ENCODE assay signal across 21 cellular contexts in genomic region chr7:134947329-134947728, GRCh38. TPM values are rescaled to one million over a fixed set of nuclear protein-coding genes. Genes with fewer than 3 reads are reported as not detected.
DNase-seq lines count a peak whose midpoint lies in the region; ATAC-seq and TF ChIP-seq lines count a peak whose summit lies in the region.
"Had no signal": no experiment of that assay in that cellular context is flagged by ENCODE, and none has a peak within 500 bp of the region (broad histone marks: within the 10 kb centered on the region; RNA-seq: fewer than 3 reads in every experiment).

No MANE protein-coding gene starts in this region.

- H3K36me3 Mint-ChIP-seq in HFFc6 (ENCODE audit: low read depth) (peaks cover 75% of the 10 kb centered on the region), chondrocyte (ENCODE audit: low read depth) (peaks cover 69% of the 10 kb centered on the region)
- H3K36me3 Mint-ChIP-seq in naive thymus-derived CD4-positive, alpha-beta T cell: no peaks in the 10 kb centered on the region
- no peaks in the 10 kb centered on the region for H3K36me3 Mint-ChIP-seq in CD4-positive, alpha-beta T cell (ENCODE audit: low read depth)
- H3K36me3 Mint-ChIP-seq: CD4-positive, alpha-beta memory T cell had no signal

- H3K27ac Mint-ChIP-seq in HFFc6 (peak overlapping the region; percentile 75), chondrocyte (ENCODE audit: unreplicated experiment) (peak overlapping the region; percentile 91)
- peak overlapping the region in 5 of 9 donors; percentile 41 to 72 (median 68) for H3K27ac Mint-ChIP-seq in naive thymus-derived CD4-positive, alpha-beta T cell
- H3K27ac Mint-ChIP-seq in CD4-positive, alpha-beta T cell: no peak overlapping the region
- H3K27ac Mint-ChIP-seq: CD4-positive, alpha-beta memory T cell; GM23338 had no signal

- POLR2A ChIA-PET in naive thymus-derived CD4-positive, alpha-beta T cell (lab: Charles Lee): no interaction called here
- POLR2A ChIA-PET in CD4-positive, alpha-beta T cell (lab: Charles Lee): no interaction called here

- no peak for TF ChIP-seq CTCF in HFFc6 (IDR thresholded peaks at IDR 0.05)
- TF ChIP-seq CTCF in chondrocyte (IDR thresholded peaks at IDR 0.05): no peak
- TF ChIP-seq CTCF in tibial artery (IDR thresholded peaks at IDR 0.05): no peak
- TF ChIP-seq CTCF in CD4-positive, alpha-beta T cell (IDR thresholded peaks at IDR 0.05): no peak

- no peak overlapping the region for H3K27ac ChIP-seq in naive thymus-derived CD4-positive, alpha-beta T cell (ENCODE audit: low read depth, low read length)
- H3K27ac ChIP-seq in tibial artery: peak overlapping the region; percentile 38 to 80
- no peak overlapping the region for H3K27ac ChIP-seq in CD4-positive, alpha-beta T cell (ENCODE audit: low read depth, low read length)
- H3K27ac ChIP-seq: HL-60, PC-9, RWPE1 had no signal

- no peaks in the 10 kb centered on the region for H3K9me3 ChIP-seq in naive thymus-derived CD4-positive, alpha-beta T cell (ENCODE audit: control insufficient read depth in 2 of 3, low read length in 3 of 3)
- no peaks in the 10 kb centered on the region for H3K9me3 ChIP-seq in tibial artery
- H3K9me3 ChIP-seq in CD4-positive, alpha-beta T cell (ENCODE audit: control insufficient read depth, low read length): no peaks in the 10 kb centered on the region
- H3K9me3 ChIP-seq: HAP-1 had no signal

- ATAC-seq in naive thymus-derived CD4-positive, alpha-beta T cell: no peak
- ATAC-seq in CD4-positive, alpha-beta T cell (ENCODE audit: poor library complexity): no peak
- ATAC-seq: GM23338 had no signal

- H3K4me3 Mint-ChIP-seq in HFFc6: peak overlapping the region; percentile 70; the same call in 1 of the 2 replicates
- no peak overlapping the region for H3K4me3 Mint-ChIP-seq in chondrocyte (ENCODE audit: unreplicated experiment)
- H3K4me3 Mint-ChIP-seq in naive thymus-derived CD4-positive, alpha-beta T cell: peak overlapping the region in 2 of 10 donors; percentile 17 to 65
- H3K4me3 Mint-ChIP-seq in CD4-positive, alpha-beta T cell: no peak overlapping the region
- H3K4me3 Mint-ChIP-seq: CD4-positive, alpha-beta memory T cell; GM23338 had no signal

- peaks cover 0 to 13% of the 10 kb centered on the region in 2 donors for H3K4me1 ChIP-seq in naive thymus-derived CD4-positive, alpha-beta T cell (ENCODE audit: control insufficient read depth in 2 of 2, insufficient read depth in 2 of 2, low read length in 2 of 2)
- H3K4me1 ChIP-seq in tibial artery: peaks cover 0 to 27% (median 0%) of the 10 kb centered on the region in 4 donors
- H3K4me1 ChIP-seq: HAP-1 had no signal

- CTCF ChIA-PET in naive thymus-derived CD4-positive, alpha-beta T cell (lab: Charles Lee): interaction anchor here (1.1 to 1.2 kb wide), 2 partner anchors 252 to 302 kb away, joined by 3 to 4 read pairs; no protein-coding TSS in a partner anchor
- CTCF ChIA-PET in CD4-positive, alpha-beta T cell (lab: Charles Lee): no interaction called here

- intact Hi-C loops in naive thymus-derived CD4-positive, alpha-beta T cell (cut with micrococcal nuclease): loop anchor here in 1 of 2 donors (5.0 kb wide), 1 partner anchor 60 kb away; no protein-coding TSS in a partner anchor
- intact Hi-C loops in tibial artery (cut with DNase I; ENCODE audit: low total_unique reads): no loop called here
- intact Hi-C loops in CD4-positive, alpha-beta T cell (cut with DNase I, micrococcal nuclease): no loop called here

- H3K27me3 ChIP-seq in naive thymus-derived CD4-positive, alpha-beta T cell (ENCODE audit: control insufficient read depth in 2 of 2, insufficient read depth in 2 of 2, low read length in 2 of 2): no peaks in the 10 kb centered on the region
- no peaks in the 10 kb centered on the region for H3K27me3 ChIP-seq in tibial artery
- no peaks in the 10 kb centered on the region for H3K27me3 ChIP-seq in CD4-positive, alpha-beta T cell (ENCODE audit: control insufficient read depth, insufficient read depth, low read length)

- no peaks in the 10 kb centered on the region for H3K36me3 ChIP-seq in naive thymus-derived CD4-positive, alpha-beta T cell (ENCODE audit: control insufficient read depth in 2 of 3, insufficient read depth in 3 of 3, low read length in 3 of 3)
- peaks cover 65 to 79% (median 67%) of the 10 kb centered on the region in 3 donors for H3K36me3 ChIP-seq in tibial artery

- H3K9me3 Mint-ChIP-seq in HFFc6: peaks cover 29% of the 10 kb centered on the region; the same call in 1 of the 2 replicates
- no peaks in the 10 kb centered on the region for H3K9me3 Mint-ChIP-seq in chondrocyte (ENCODE audit: low read depth)
- H3K9me3 Mint-ChIP-seq in naive thymus-derived CD4-positive, alpha-beta T cell: no peaks in the 10 kb centered on the region
- H3K9me3 Mint-ChIP-seq in CD4-positive, alpha-beta T cell: no peaks in the 10 kb centered on the region
- H3K9me3 Mint-ChIP-seq: CD4-positive, alpha-beta memory T cell; GM23338 had no signal

- no peak for DNase-seq in HFFc6
- DNase-seq in chondrocyte (ENCODE audit: low spot score): no peak
- DNase-seq in naive thymus-derived CD4-positive, alpha-beta T cell: no peak
- DNase-seq in tibial artery: peak in 1 of 2 donors; percentile 58
- no peak for DNase-seq in epidermal melanocyte (ENCODE audit: insufficient read length, low spot score)
- no peak for DNase-seq in CD4-positive, alpha-beta T cell
- DNase-seq in foreskin melanocyte: no peak
- DNase-seq: CD4-positive, alpha-beta memory T cell; DMS153; NCI-H1105; NCI-H146; NCI-H2029; NCI-H226; NCI-H510A treated with DMSO at 0.1 percent for 48 hours; NCI-H748 treated with DMSO at 0.1 percent for 48 hours; PC-9; SIG-M5 had no signal

- H3K4me1 Mint-ChIP-seq in HFFc6 (ENCODE audit: low read depth) (peaks cover 55% of the 10 kb centered on the region), chondrocyte (ENCODE audit: low read depth) (peaks cover 66% of the 10 kb centered on the region)
- H3K4me1 Mint-ChIP-seq in naive thymus-derived CD4-positive, alpha-beta T cell: peaks cover 7 to 38% (median 25%) of the 10 kb centered on the region in 7 donors
- H3K4me1 Mint-ChIP-seq in CD4-positive, alpha-beta T cell (ENCODE audit: low read depth): peaks cover 18% of the 10 kb centered on the region

- H3K4me3 ChIP-seq in naive thymus-derived CD4-positive, alpha-beta T cell (ENCODE audit: low read length): no peak overlapping the region
- no peak overlapping the region for H3K4me3 ChIP-seq in tibial artery
- H3K4me3 ChIP-seq: GM23338, HAP-1, PC-9 had no signal

- H3K27me3 Mint-ChIP-seq in HFFc6 (ENCODE audit: insufficient read depth) (peaks cover 66% of the 10 kb centered on the region), chondrocyte (ENCODE audit: low read depth) (no peaks in the 10 kb centered on the region)
- H3K27me3 Mint-ChIP-seq in naive thymus-derived CD4-positive, alpha-beta T cell: no peaks in the 10 kb centered on the region
- no peaks in the 10 kb centered on the region for H3K27me3 Mint-ChIP-seq in CD4-positive, alpha-beta T cell

RNA-seq across cellular contexts. Expression of gene AGBL3, which starts 39.0 kb away (rescaled TPM):
- under 1 TPM; 0.38 to 0.76 (median 0.68) TPM for total RNA-seq in HFFc6 (2021; fragmentation: NEBNext Ultra II Directional; extraction: Animal tissue kit (Norgen Biotek cat#: 25700))
- 0.30 to 0.94 TPM (median 0.69 TPM) in 3 replicates for total RNA-seq in chondrocyte
- 1 to 10 TPM; 2.1 to 6.6 (median 3.8) TPM for total RNA-seq in naive thymus-derived CD4-positive, alpha-beta T cell
- polyA plus RNA-seq in naive thymus-derived CD4-positive, alpha-beta T cell: under 1 TPM; 0.51 to 0.54 TPM
- total RNA-seq in CD4-positive, alpha-beta T cell: 1 to 10 TPM; 2.2 to 2.5 TPM

Comparison
In these comparisons a context has a peak if more than half of its experiments do, and no peak if none do; other contexts are left out.
1. H3K27ac ChIP-seq: peak in tibial artery (2 of 2); none in naive thymus-derived CD4-positive, alpha-beta T cell (single experiment) and CD4-positive, alpha-beta T cell (single experiment).